In the genomic region with DNA sequence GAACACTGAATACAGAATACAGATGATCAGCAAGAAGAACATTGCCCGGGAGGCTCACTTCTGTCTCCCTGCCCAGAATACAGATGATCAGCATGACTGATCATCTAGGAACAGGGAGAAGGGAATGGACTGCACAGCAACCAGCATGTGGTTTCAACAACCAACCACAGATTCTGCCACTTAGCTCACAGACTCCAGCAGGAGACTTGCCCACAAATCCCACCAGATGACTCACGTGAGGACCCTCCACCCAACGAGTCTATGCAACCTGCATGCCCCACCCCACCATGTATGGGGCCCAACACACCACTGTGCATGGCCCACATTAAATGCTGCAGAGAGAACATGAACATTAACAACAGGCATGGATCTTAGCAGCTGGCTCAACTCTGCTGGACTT, we compare ENCODE assay signal across 22 cellular contexts. TPM values are rescaled to one million over a fixed set of nuclear protein-coding genes. Genes with fewer than 3 reads are reported as not detected.
"Had no signal": no experiment of that assay in that cellular context is flagged by ENCODE, and none has a peak within 500 bp of the region (broad histone marks: within the 10 kb centered on the region; RNA-seq: fewer than 3 reads in every experiment).

No MANE protein-coding gene starts in this region.

- H3K27me3 ChIP-seq: body of pancreas had no signal

- ATAC-seq: activated CD8-positive, alpha-beta T cell treated with anti-CD3 and anti-CD28 coated beads for 36 hours; activated T-cell treated with anti-CD3 and anti-CD28 coated beads, Interleukin-2, amount 50 U/mL, for 72 hours; body of pancreas; PC-3; T-cell had no signal

- H3K4me3 ChIP-seq: body of pancreas had no signal

- H3K9me3 ChIP-seq: body of pancreas had no signal

- H3K27ac ChIP-seq: body of pancreas, VCaP had no signal

- H3K4me1 ChIP-seq: body of pancreas had no signal

- DNase-seq: activated CD4-positive, CD25-positive, alpha-beta regulatory T cell; activated CD8-positive, alpha-beta memory T cell treated with anti-CD3 and anti-CD28 coated beads, Interleukin-2, amount 50 U/mL, for 4 hours; activated CD8-positive, alpha-beta T cell treated with anti-CD3 and anti-CD28 coated beads for 36 hours; activated T-cell treated with anti-CD3 and anti-CD28 coated beads, Interleukin-2, amount 50 U/mL, for 72 hours; aorta; body of pancreas; central memory CD4-positive, alpha-beta T cell; KG1; NCI-H1092; NCI-H1417; NCI-H2029; NCI-H510A treated with DMSO at 0.1 percent for 48 hours; NCI-H69; PC-3; SHP77 treated with DMSO at 0.1 percent for 48 hours; T-cell; T-helper 2 cell; T1000 had no signal

RNA-seq across cellular contexts. Expression of a gene that starts 36.1 kb away (rescaled TPM):
- total RNA-seq: activated CD8-positive, alpha-beta T cell treated with anti-CD3 and anti-CD28 coated beads for 36 hours; activated T-cell treated with anti-CD3 and anti-CD28 coated beads, Interleukin-2, amount 50 U/mL, for 72 hours; aorta; body of pancreas; chondrocyte; LHCN-M2; M059J; PC-3 had no signal
- polyA plus RNA-seq: aorta had no signal
